In the genomic region with DNA sequence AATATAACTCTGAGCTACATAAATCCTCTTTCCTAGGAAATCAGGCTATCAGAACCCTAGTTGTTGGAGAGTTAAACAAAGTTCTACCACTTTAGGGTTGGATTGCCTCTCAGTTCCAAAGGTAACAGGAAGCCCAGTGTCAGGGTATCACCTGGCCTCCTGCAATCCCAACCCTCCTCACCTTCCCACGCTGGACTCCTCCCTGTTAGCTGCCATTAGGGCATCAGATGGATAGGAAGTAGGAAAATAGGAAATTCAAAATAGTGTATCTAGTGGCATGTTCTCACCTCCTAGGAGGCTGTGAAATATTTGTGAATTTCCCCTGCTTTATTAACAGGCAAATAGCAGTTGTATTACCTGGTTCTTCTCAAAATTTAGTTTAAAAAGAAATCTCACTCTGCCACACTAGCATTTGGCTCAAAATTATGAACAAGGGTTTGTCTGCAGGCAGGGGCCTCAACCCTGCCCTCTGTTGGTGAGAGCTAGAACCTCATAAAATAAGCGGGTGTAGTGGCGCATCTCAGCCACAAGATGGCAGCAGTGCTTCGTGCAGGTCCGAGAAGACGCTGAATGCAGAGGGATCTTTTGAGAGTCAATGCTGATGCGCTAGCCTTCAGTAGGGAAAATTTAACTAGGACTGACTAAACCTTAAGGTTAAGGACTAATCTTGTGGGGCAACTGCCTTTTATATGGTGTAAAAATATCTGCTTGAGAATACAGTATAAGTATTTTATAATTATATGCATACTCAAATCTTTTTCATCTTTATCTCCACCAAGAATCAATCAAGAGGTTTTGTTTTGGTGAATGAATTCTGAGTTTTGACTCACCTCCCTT, we compare ENCODE assay signal across 8 cellular contexts.
DNase-seq lines count a peak whose midpoint lies in the region; ATAC-seq and TF ChIP-seq lines count a peak whose summit lies in the region.

No MANE protein-coding gene starts in this region.

- no peak overlapping the region for H3K4me3 ChIP-seq in choroid plexus epithelial cell (ENCODE audit: low read depth, low read length)
- H3K4me3 ChIP-seq in left lung, result no peak overlapping the region

- peak; percentile 90 for DNase-seq in CD1c-positive myeloid dendritic cell (ENCODE audit: extremely low spot score)
- DNase-seq in NCI-H446 treated with DMSO at 0.1 percent for 48 hours (lab: John Stamatoyannopoulos, UW), result peak; percentile 41
- peak; percentile 52 to 57 for DNase-seq in activated CD4-positive, alpha-beta T cell treated with anti-CD3 and anti-CD28 coated beads for 24 hours (ENCODE audit: low read depth in 2 of 2)
- peak; percentile 87 for DNase-seq in choroid plexus epithelial cell (ENCODE audit: low read depth)
- peak; percentile 61 to 81 for DNase-seq in left lung
- peak; percentile 36 to 65 (median 62) for DNase-seq in stimulated activated CD4-positive, alpha-beta T cell treated with anti-CD3 and anti-CD28 coated beads, TNF-alpha, amount 100 ng/mL, for 1 hour (ENCODE audit: low read depth in 3 of 3, low spot score in 1 of 3)

- no peaks in the 10 kb centered on the region for H3K9me3 ChIP-seq in left lung

- ATAC-seq in GM19324 (IDR thresholded peaks at IDR 0.05; ENCODE audit: low FRiP score, unreplicated experiment), result peak; percentile 61
- peak; percentile 81 for ATAC-seq in HG03439 (IDR thresholded peaks at IDR 0.05; ENCODE audit: unreplicated experiment)
- ATAC-seq in left lung, result peak; percentile 100

- TF ChIP-seq CTCF in choroid plexus epithelial cell (conservative IDR thresholded peaks at IDR 0.05; ENCODE audit: low read depth, low read length) (peak; percentile 100), left lung (IDR thresholded peaks at IDR 0.05) (peak; percentile 97 to 100)

- no peaks in the 10 kb centered on the region for H3K36me3 ChIP-seq in left lung

- no peaks in the 10 kb centered on the region for H3K4me1 ChIP-seq in left lung

- intact Hi-C loops in left lung (cut with DNase I), result loop anchor here in 1 of 2 donors (5.0 to 10.0 kb wide), 2 partner anchors 720 to 913 kb away; no protein-coding TSS in a partner anchor

- peaks cover 0 to 18% of the 10 kb centered on the region in 2 donors for H3K27me3 ChIP-seq in left lung

- H3K27ac ChIP-seq in left lung, result no peak overlapping the region
